ENCODE assay signal across 2 cellular contexts in genomic region chr3:169864270-169864669, GRCh38.
TF ChIP-seq lines count a peak whose summit lies in the region.

No MANE protein-coding gene starts in this region.

TF ChIP-seq in HCT116, 20 proteins besides CTCF, POLR2A, EP300 and RAD21:
- TF ChIP-seq ZFX (IDR thresholded peaks at IDR 0.05) (no peak), ELF1 (IDR thresholded peaks at IDR 0.05; ENCODE audit: borderline replicate concordance, low read depth) (no peak), POLR2AphosphoS5 (IDR thresholded peaks at IDR 0.05; ENCODE audit: low read depth, low read length) (no peak), CEBPB (IDR thresholded peaks at IDR 0.05; ENCODE audit: low read depth) (no peak), REST (IDR thresholded peaks at IDR 0.05; ENCODE audit: low read depth) (no peak), ZNF274 (IDR thresholded peaks at IDR 0.05; ENCODE audit: low read depth, low read length) (no peak), JUND (IDR thresholded peaks at IDR 0.05) (no peak), CBX3 (IDR thresholded peaks at IDR 0.05; ENCODE audit: low read depth) (no peak), ZBTB33 (IDR thresholded peaks at IDR 0.05; ENCODE audit: extremely low read depth, insufficient replicate concordance, low read length) (no peak), MAX (IDR thresholded peaks at IDR 0.05) (no peak), SIN3A (IDR thresholded peaks at IDR 0.05; ENCODE audit: low read depth) (no peak), SRF (IDR thresholded peaks at IDR 0.05; ENCODE audit: low read depth) (no peak), YY1 (IDR thresholded peaks at IDR 0.05; ENCODE audit: extremely low read depth, insufficient replicate concordance, low read depth, low read length) (no peak), EZH2 (IDR thresholded peaks at IDR 0.05) (no peak), ATF3 (IDR thresholded peaks at IDR 0.05) (no peak), EZH2phosphoT487 (IDR thresholded peaks at IDR 0.05; ENCODE audit: borderline replicate concordance) (no peak)

TF ChIP-seq in K562, 482 proteins besides CTCF, POLR2A, EP300 and RAD21:
- no peak for TF ChIP-seq TAF7 (tag; IDR thresholded peaks at IDR 0.05)
- TF ChIP-seq RHOXF2B (CRISPR knock-in tag; conservative IDR thresholded peaks at IDR 0.05), result no peak
- no peak for TF ChIP-seq ZNF717 (CRISPR knock-in tag; IDR thresholded peaks at IDR 0.05)
- TF ChIP-seq PHB (CRISPR knock-in tag; IDR thresholded peaks at IDR 0.05), result no peak
- TF ChIP-seq TCFL5 (CRISPR knock-in tag; conservative IDR thresholded peaks at IDR 0.05), result no peak
- no peak for TF ChIP-seq ARID2 (IDR thresholded peaks at IDR 0.05)
- TF ChIP-seq FOXJ3 (CRISPR knock-in tag; IDR thresholded peaks at IDR 0.05), result no peak
- no peak for TF ChIP-seq SAFB (IDR thresholded peaks at IDR 0.05; ENCODE audit: borderline replicate concordance, low read depth, low read length)
- no peak for TF ChIP-seq BRF1 (IDR thresholded peaks at IDR 0.05; ENCODE audit: borderline replicate concordance, extremely low read depth, insufficient read length)
- TF ChIP-seq HOXB6 (CRISPR knock-in tag; IDR thresholded peaks at IDR 0.05; ENCODE audit: borderline replicate concordance), result no peak
- no peak for TF ChIP-seq MCM3 (IDR thresholded peaks at IDR 0.05)
- TF ChIP-seq NR2F6 (CRISPR knock-in tag; IDR thresholded peaks at IDR 0.05), result no peak
- TF ChIP-seq GATAD2B (IDR thresholded peaks at IDR 0.05; ENCODE audit: borderline replicate concordance), result no peak
- TF ChIP-seq AFF4 (CRISPR knock-in tag; IDR thresholded peaks at IDR 0.05), result no peak
- TF ChIP-seq FOSL1 (tag; conservative IDR thresholded peaks at IDR 0.05), result no peak
- no peak for TF ChIP-seq SIX5 (IDR thresholded peaks at IDR 0.05; ENCODE audit: borderline replicate concordance in 1 of 2, insufficient read depth in 1 of 2, low read depth in 1 of 2, low read length in 2 of 2)
- no peak for TF ChIP-seq RBM17 (IDR thresholded peaks at IDR 0.05; ENCODE audit: borderline replicate concordance, low read depth, low read length)
TF ChIP-seq in K562: peak in this region for 0.
